ENCODE assay signal across 7 cellular contexts in genomic region chr2:226625951-226626350, GRCh38.
"Had no signal": no experiment of that assay in that cellular context is flagged by ENCODE, and none has a peak within 500 bp of the region (broad histone marks: within the 10 kb centered on the region; RNA-seq: fewer than 3 reads in every experiment).

No MANE protein-coding gene starts in this region.

- H3K9me3 Mint-ChIP-seq: GM23338, H9, HFFc6 had no signal

- H3K4me3 ChIP-seq: GM23338, K562 had no signal

- H3K27ac Mint-ChIP-seq: GM23338, H9, HFFc6 had no signal

- DNase-seq: H9, HCEC 1CT, HFFc6, IMR-90, KG1 had no signal

- H3K4me3 Mint-ChIP-seq: GM23338, H9, HFFc6 had no signal

- H3K4me1 Mint-ChIP-seq: GM23338, H9 had no signal

- ATAC-seq: GM23338, K562 had no signal
